ENCODE assay signal across 1 cellular context in genomic region chr10:19860107-19860506, GRCh38.
TF ChIP-seq lines count a peak whose summit lies in the region.

No MANE protein-coding gene starts in this region.

TF ChIP-seq in liver, 16 proteins besides CTCF, POLR2A, EP300 and RAD21:
- TF ChIP-seq REST (IDR thresholded peaks at IDR 0.05), result peak; percentile 69
- no peak for TF ChIP-seq TAF1 (conservative IDR thresholded peaks at IDR 0.05)
- TF ChIP-seq GABPA (IDR thresholded peaks at IDR 0.05 in 1 of 2, conservative IDR thresholded peaks at IDR 0.05 in 1 of 2), result no peak
- peak; percentile 83 to 87 for TF ChIP-seq HNF4A (conservative IDR thresholded peaks at IDR 0.05)
- TF ChIP-seq EGR1 (IDR thresholded peaks at IDR 0.05; ENCODE audit: low read depth in 2 of 2), result peak in 1 of 2 donors; percentile 89
- TF ChIP-seq YY1 (IDR thresholded peaks at IDR 0.05), result peak; percentile 26
- TF ChIP-seq RXRA (IDR thresholded peaks at IDR 0.05), result peak; percentile 40 to 76
- TF ChIP-seq ATF3 (IDR thresholded peaks at IDR 0.05), result peak; percentile 53
- TF ChIP-seq ZBTB33 (IDR thresholded peaks at IDR 0.05), result peak; percentile 65
- peak; percentile 69 to 97 for TF ChIP-seq JUND (IDR thresholded peaks at IDR 0.05)
- TF ChIP-seq FOXA2 (IDR thresholded peaks at IDR 0.05), result peak; percentile 77
- TF ChIP-seq HNF4G (IDR thresholded peaks at IDR 0.05), result no peak
- peak; percentile 55 for TF ChIP-seq MAX (IDR thresholded peaks at IDR 0.05)
- peak; percentile 81 for TF ChIP-seq FOXA1 (IDR thresholded peaks at IDR 0.05)
- no peak for TF ChIP-seq NR2F2 (IDR thresholded peaks at IDR 0.05)
- TF ChIP-seq SP1 (IDR thresholded peaks at IDR 0.05), result peak; percentile 64
